Comparison of ENCODE assay signal across 9 cellular contexts in genomic region chr7:104160375-104160774, GRCh38. TPM values are rescaled to one million over a fixed set of nuclear protein-coding genes. Genes with fewer than 3 reads are reported as not detected.
DNase-seq lines count a peak whose midpoint lies in the region; ATAC-seq and TF ChIP-seq lines count a peak whose summit lies in the region.
"Had no signal": no experiment of that assay in that cellular context is flagged by ENCODE, and none has a peak within 500 bp of the region (broad histone marks: within the 10 kb centered on the region; RNA-seq: fewer than 3 reads in every experiment).

No MANE protein-coding gene starts in this region.

- no peaks in the 10 kb centered on the region for H3K27me3 Mint-ChIP-seq in activated T-cell treated with anti-CD3 and anti-CD28 coated beads, Interleukin-2, amount 50 U/mL, for 24 hours

- no peak overlapping the region for H3K4me3 ChIP-seq in AG10803 (ENCODE audit: low read length)

- H3K4me3 Mint-ChIP-seq in activated T-cell treated with anti-CD3 and anti-CD28 coated beads, Interleukin-2, amount 50 U/mL, for 24 hours, result no peak overlapping the region

- peaks cover 2% of the 10 kb centered on the region for H3K4me1 Mint-ChIP-seq in activated T-cell treated with anti-CD3 and anti-CD28 coated beads, Interleukin-2, amount 50 U/mL, for 24 hours (ENCODE audit: low read depth)

- no peak overlapping the region for H3K27ac Mint-ChIP-seq in activated T-cell treated with anti-CD3 and anti-CD28 coated beads, Interleukin-2, amount 50 U/mL, for 24 hours

- DNase-seq in AG10803 (ENCODE audit: low read depth) (peak; percentile 33), HCEC 1CT (peak; percentile 20), SK-N-DZ (ENCODE audit: low spot score) (peak; percentile 22), inferior parietal cortex (ENCODE audit: extremely low spot score) (peak; percentile 58), D341Med (ENCODE audit: low spot score) (no peak)
- no peak for DNase-seq in activated T-cell treated with anti-CD3 and anti-CD28 coated beads, Interleukin-2, amount 50 U/mL, for 24 hours
- DNase-seq: substantia nigra had no signal

- H3K36me3 Mint-ChIP-seq in activated T-cell treated with anti-CD3 and anti-CD28 coated beads, Interleukin-2, amount 50 U/mL, for 24 hours (ENCODE audit: low read depth), result peaks cover 74% of the 10 kb centered on the region

- no peaks in the 10 kb centered on the region for H3K9me3 Mint-ChIP-seq in activated T-cell treated with anti-CD3 and anti-CD28 coated beads, Interleukin-2, amount 50 U/mL, for 24 hours

- ATAC-seq in HG02938 (IDR thresholded peaks at IDR 0.05; ENCODE audit: unreplicated experiment) (no peak), GM18868 (IDR thresholded peaks at IDR 0.05; ENCODE audit: unreplicated experiment) (no peak)

- TF ChIP-seq CTCF in AG10803 (conservative IDR thresholded peaks at IDR 0.05; ENCODE audit: low read length), result peak; percentile 45

RNA-seq across cellular contexts. Expression of gene ORC5, which starts 47.4 kb away (rescaled TPM):
- 20.5 and 25.1 TPM in 2 replicates for polyA plus RNA-seq in SK-N-DZ (2014; cell fraction: cytosol; rRNA removed)
- 17.0 and 27.7 TPM in 2 replicates for polyA plus RNA-seq in SK-N-DZ (2014; cell fraction: nucleus; rRNA removed)

Comparison
In these comparisons a context has a peak if more than half of its experiments do, and no peak if none do; other contexts are left out.
1. DNase-seq: peak in AG10803 (single experiment), HCEC 1CT (single experiment), SK-N-DZ (single experiment) and inferior parietal cortex (single experiment); none in D341Med (single experiment) and activated T-cell treated with anti-CD3 and anti-CD28 coated beads, Interleukin-2, amount 50 U/mL, for 24 hours (single experiment).